ENCODE assay signal across 1 cellular context in the genomic region with DNA sequence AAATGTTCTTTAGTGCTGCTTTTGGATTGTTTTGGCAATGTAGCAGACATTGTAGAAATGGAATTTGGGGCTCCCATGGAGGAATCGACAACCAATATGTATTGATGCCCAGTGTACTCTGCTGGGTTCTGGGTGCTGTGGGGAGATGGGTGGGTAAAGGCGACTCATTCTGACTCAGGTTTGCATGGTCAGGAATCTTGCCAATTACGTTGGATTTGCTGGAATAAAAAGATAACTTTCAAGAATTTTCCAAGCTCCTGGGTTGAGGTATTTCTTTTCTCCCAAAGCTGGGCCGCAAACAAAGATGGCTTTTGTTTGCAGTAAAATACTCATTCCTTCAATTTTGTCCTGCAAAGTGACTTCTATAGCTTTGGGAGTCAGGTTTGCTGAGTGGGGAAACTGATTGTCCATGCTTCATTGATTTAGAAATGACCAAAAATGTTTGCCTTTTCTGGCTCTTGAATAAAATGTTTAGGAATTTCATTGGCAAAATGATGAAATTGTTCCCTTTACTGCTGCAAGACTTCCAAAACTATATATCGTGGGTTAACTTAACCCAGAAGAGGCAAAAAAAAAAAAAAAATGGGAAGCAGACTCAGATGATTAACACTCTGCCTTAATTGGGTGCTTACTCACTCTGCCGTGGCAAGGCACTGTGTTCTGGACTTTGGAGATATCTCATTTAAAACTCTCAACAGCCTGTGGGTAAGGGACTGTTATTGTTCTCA.
TF ChIP-seq lines count a peak whose summit lies in the region.

No MANE protein-coding gene starts in this region.

TF ChIP-seq in WTC11, 78 proteins besides CTCF, POLR2A, EP300 and RAD21 (continued from another document):
- TF ChIP-seq ARID4B (CRISPR knock-in tag; IDR thresholded peaks at IDR 0.05; ENCODE audit: borderline replicate concordance) = no peak
- TF ChIP-seq, protein P1, sequence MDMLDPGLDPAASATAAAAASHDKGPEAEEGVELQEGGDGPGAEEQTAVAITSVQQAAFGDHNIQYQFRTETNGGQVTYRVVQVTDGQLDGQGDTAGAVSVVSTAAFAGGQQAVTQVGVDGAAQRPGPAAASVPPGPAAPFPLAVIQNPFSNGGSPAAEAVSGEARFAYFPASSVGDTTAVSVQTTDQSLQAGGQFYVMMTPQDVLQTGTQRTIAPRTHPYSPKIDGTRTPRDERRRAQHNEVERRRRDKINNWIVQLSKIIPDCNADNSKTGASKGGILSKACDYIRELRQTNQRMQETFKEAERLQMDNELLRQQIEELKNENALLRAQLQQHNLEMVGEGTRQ (CRISPR knock-in tag; IDR thresholded peaks at IDR 0.05) = no peak
- TF ChIP-seq, protein P2, sequence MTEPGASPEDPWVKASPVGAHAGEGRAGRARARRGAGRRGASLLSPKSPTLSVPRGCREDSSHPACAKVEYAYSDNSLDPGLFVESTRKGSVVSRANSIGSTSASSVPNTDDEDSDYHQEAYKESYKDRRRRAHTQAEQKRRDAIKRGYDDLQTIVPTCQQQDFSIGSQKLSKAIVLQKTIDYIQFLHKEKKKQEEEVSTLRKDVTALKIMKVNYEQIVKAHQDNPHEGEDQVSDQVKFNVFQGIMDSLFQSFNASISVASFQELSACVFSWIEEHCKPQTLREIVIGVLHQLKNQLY (CRISPR knock-in tag; IDR thresholded peaks at IDR 0.05) = no peak
- TF ChIP-seq ATF3 (CRISPR knock-in tag; conservative IDR thresholded peaks at IDR 0.05) = no peak
- TF ChIP-seq, protein P3, sequence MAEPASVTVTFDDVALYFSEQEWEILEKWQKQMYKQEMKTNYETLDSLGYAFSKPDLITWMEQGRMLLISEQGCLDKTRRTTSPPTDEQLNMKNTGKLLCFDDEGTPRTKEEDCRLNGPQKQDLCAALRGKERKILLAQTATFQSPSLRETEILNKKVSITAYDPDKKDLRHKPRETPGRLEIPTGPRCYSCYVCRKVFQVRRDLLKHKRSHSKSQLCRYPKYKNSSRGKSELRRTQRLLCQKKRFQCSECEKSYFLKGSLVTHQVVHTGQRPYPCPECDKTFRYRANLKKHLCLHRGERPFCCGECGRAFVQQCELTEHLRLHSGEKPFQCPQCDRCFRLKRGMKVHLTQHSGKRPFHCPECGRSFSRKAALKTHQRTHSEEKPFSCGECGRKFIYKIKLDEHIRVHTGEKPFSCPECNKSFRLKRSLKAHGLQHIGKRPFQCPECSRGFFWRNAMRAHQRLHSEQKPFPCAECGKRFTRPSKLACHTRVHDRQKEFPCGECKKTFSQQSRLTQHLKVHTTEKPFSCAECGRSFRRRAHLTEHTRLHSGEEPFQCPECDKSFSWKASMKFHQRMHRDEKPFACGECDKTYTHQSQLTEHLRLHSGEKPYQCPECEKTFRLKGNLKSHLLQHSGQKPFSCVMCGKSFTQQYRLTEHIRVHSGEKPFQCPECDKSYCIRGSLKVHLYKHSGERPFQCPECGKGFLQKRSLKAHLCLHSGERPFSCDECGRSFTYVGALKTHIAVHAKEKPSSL (CRISPR knock-in tag; conservative IDR thresholded peaks at IDR 0.05) = no peak
- no peak for TF ChIP-seq GTF2I (CRISPR knock-in tag; conservative IDR thresholded peaks at IDR 0.05)
- no peak for TF ChIP-seq SOX15 (CRISPR knock-in tag; IDR thresholded peaks at IDR 0.05)
- no peak for TF ChIP-seq JAZF1 (CRISPR knock-in tag; IDR thresholded peaks at IDR 0.05)
- no peak for TF ChIP-seq MXD4 (CRISPR knock-in tag; IDR thresholded peaks at IDR 0.05; ENCODE audit: borderline replicate concordance)
- no peak for TF ChIP-seq MYBL2 (CRISPR knock-in tag; IDR thresholded peaks at IDR 0.05)
- TF ChIP-seq TEAD1 (CRISPR knock-in tag; IDR thresholded peaks at IDR 0.05) = no peak
- TF ChIP-seq ZNF138 (CRISPR knock-in tag; conservative IDR thresholded peaks at IDR 0.05) = no peak
- no peak for TF ChIP-seq NFATC4 (CRISPR knock-in tag; IDR thresholded peaks at IDR 0.05)
- TF ChIP-seq ELF4 (CRISPR knock-in tag; IDR thresholded peaks at IDR 0.05; ENCODE audit: low read depth) = no peak
- TF ChIP-seq NR3C1 (CRISPR knock-in tag; conservative IDR thresholded peaks at IDR 0.05; ENCODE audit: low read depth) = no peak
- no peak for TF ChIP-seq SMAD4 (CRISPR knock-in tag; IDR thresholded peaks at IDR 0.05)
